Comparison of ENCODE assay signal across 1 cellular context in genomic region chr2:47043142-47043890, GRCh38.
TF ChIP-seq lines count a peak whose summit lies in the region.

No MANE protein-coding gene starts in this region.

TF ChIP-seq in HepG2, 621 proteins besides CTCF, POLR2A, EP300 and RAD21 (continued from another document):
- TF ChIP-seq ZBED4 (CRISPR knock-in tag; IDR thresholded peaks at IDR 0.05; ENCODE audit: borderline replicate concordance), result peak; percentile 28; the same call in 1 of the 2 replicates
- TF ChIP-seq RARG (CRISPR knock-in tag; IDR thresholded peaks at IDR 0.05; ENCODE audit: low read depth), result no peak
- peak; percentile 96 for TF ChIP-seq ESRRA (CRISPR knock-in tag; IDR thresholded peaks at IDR 0.05; ENCODE audit: low read depth)
- peak; percentile 73; the same call in 1 of the 2 replicates for TF ChIP-seq ZNF350 (CRISPR knock-in tag; IDR thresholded peaks at IDR 0.05; ENCODE audit: borderline replicate concordance, low read depth)
- TF ChIP-seq HNRNPL (IDR thresholded peaks at IDR 0.05; ENCODE audit: low read depth, low read length), result peak; percentile 55; the same call in 1 of the 2 replicates
- peak; percentile 4; the same call in 1 of the 2 replicates for TF ChIP-seq CBX5 (CRISPR knock-in tag; IDR thresholded peaks at IDR 0.05; ENCODE audit: borderline replicate concordance)
- no peak for TF ChIP-seq XRCC5 (optimal IDR thresholded peaks at IDR 0.05; ENCODE audit: low read length)
- no peak for TF ChIP-seq ZMAT5 (CRISPR knock-in tag; IDR thresholded peaks at IDR 0.05; ENCODE audit: borderline replicate concordance, low read depth)
- TF ChIP-seq ZNF607 (CRISPR knock-in tag; IDR thresholded peaks at IDR 0.05; ENCODE audit: borderline replicate concordance), result no peak
- peak; percentile 70; the same call in 1 of the 2 replicates for TF ChIP-seq HMG20A (CRISPR knock-in tag; IDR thresholded peaks at IDR 0.05; ENCODE audit: borderline replicate concordance)
- no peak for TF ChIP-seq KLF12 (CRISPR knock-in tag; IDR thresholded peaks at IDR 0.05; ENCODE audit: borderline replicate concordance)
- peak; percentile 55; the same call in 1 of the 2 replicates for TF ChIP-seq ZNF230 (CRISPR knock-in tag; IDR thresholded peaks at IDR 0.05)
- no peak for TF ChIP-seq TEF (CRISPR knock-in tag; IDR thresholded peaks at IDR 0.05)
- TF ChIP-seq ZNF614 (CRISPR knock-in tag; IDR thresholded peaks at IDR 0.05; ENCODE audit: borderline replicate concordance), result peak; percentile 73; the same call in 1 of the 2 replicates
- no peak for TF ChIP-seq ZNF75D (CRISPR knock-in tag; IDR thresholded peaks at IDR 0.05; ENCODE audit: borderline replicate concordance)
- 0 out of 4 replicates have a peak, but pooled peaks of 1 of the 2 experiments have one; percentile 56 for TF ChIP-seq KLF16 (CRISPR knock-in tag; IDR thresholded peaks at IDR 0.05)
- peak; percentile 87 for TF ChIP-seq FOSL1 (CRISPR knock-in tag; IDR thresholded peaks at IDR 0.05; ENCODE audit: borderline replicate concordance)
- TF ChIP-seq SRF (IDR thresholded peaks at IDR 0.05; ENCODE audit: low read depth, low read length), result no peak
- peak; percentile 54 for TF ChIP-seq UBTF (CRISPR knock-in tag; IDR thresholded peaks at IDR 0.05)
- peak; percentile 69; the same call in 1 of the 2 replicates for TF ChIP-seq TFE3 (CRISPR knock-in tag; IDR thresholded peaks at IDR 0.05)
- TF ChIP-seq MYNN (CRISPR knock-in tag; IDR thresholded peaks at IDR 0.05; ENCODE audit: low read depth), result no peak
- peak; percentile 63 for TF ChIP-seq BCL6 (CRISPR knock-in tag; IDR thresholded peaks at IDR 0.05)
- TF ChIP-seq MXD4 (CRISPR knock-in tag; IDR thresholded peaks at IDR 0.05), result no peak
- no peak for TF ChIP-seq ARID2 (CRISPR knock-in tag; IDR thresholded peaks at IDR 0.05; ENCODE audit: borderline replicate concordance)
- TF ChIP-seq CEBPG (CRISPR knock-in tag; IDR thresholded peaks at IDR 0.05), result peak; percentile 2; the same call in 1 of the 2 replicates
- no peak for TF ChIP-seq NFYC (CRISPR knock-in tag; IDR thresholded peaks at IDR 0.05)
- peak; percentile 80; the same call in 1 of the 2 replicates for TF ChIP-seq NFKB2 (CRISPR knock-in tag; IDR thresholded peaks at IDR 0.05; ENCODE audit: borderline replicate concordance)
- 0 out of 2 replicates have a peak, but pooled peaks have one; percentile 35 for TF ChIP-seq RNF2 (conservative IDR thresholded peaks at IDR 0.05; ENCODE audit: low read depth)
- TF ChIP-seq ZFX (CRISPR knock-in tag; IDR thresholded peaks at IDR 0.05; ENCODE audit: low read depth), result peak; percentile 59; the same call in 1 of the 2 replicates
- TF ChIP-seq DZIP1 (CRISPR knock-in tag; IDR thresholded peaks at IDR 0.05), result no peak
- TF ChIP-seq DRAP1 (CRISPR knock-in tag; IDR thresholded peaks at IDR 0.05), result peak; percentile 41; the same call in 1 of the 2 replicates
- TF ChIP-seq HNF1B (CRISPR knock-in tag; IDR thresholded peaks at IDR 0.05), result peak; percentile 12; the same call in 1 of the 2 replicates
